Comparison of ENCODE assay signal across 8 cellular contexts in genomic region chr1:32208891-32209309, GRCh38. TPM values are rescaled to one million over a fixed set of nuclear protein-coding genes. Genes with fewer than 3 reads are reported as not detected.
DNase-seq lines count a peak whose midpoint lies in the region; ATAC-seq, FAIRE-seq and TF ChIP-seq lines count a peak whose summit lies in the region.

TSS of gene DCDC2B (plus strand) at chr1:32209089. CDS start at chr1:32209094, 5 bp downstream.

- no peak within 1 kb of the TSS for H3K18ac ChIP-seq in trophoblast cell (ENCODE audit: low read length)

- no peak within 1 kb of the TSS for H3K4ac ChIP-seq in trophoblast cell (ENCODE audit: low read depth, low read length)

- no peak within 1 kb of the TSS for H2BK5ac ChIP-seq in trophoblast cell (ENCODE audit: low read depth, low read length, poor library complexity)

- H3K27me3 ChIP-seq in bronchial epithelial cell (ENCODE audit: control insufficient read depth, insufficient read depth, low read length) (no peaks in the 10 kb centered on the region), trophoblast cell (ENCODE audit: insufficient read depth, low read length) (no peaks in the 10 kb centered on the region)

- no CpG with 5 or more reads among the region's 5 CpGs for WGBS in trophoblast cell (ENCODE audit: extremely low coverage, insufficient coverage, insufficient read length)

- no peak for ATAC-seq in HG02571 (IDR thresholded peaks at IDR 0.05; ENCODE audit: unreplicated experiment)

- no peak within 1 kb of the TSS for H3K23ac ChIP-seq in trophoblast cell (ENCODE audit: low read length)

- H3K4me1 ChIP-seq in trophoblast cell (ENCODE audit: control insufficient read depth in 1 of 2, insufficient read depth in 2 of 2, low read length in 2 of 2): peaks cover 10 to 13% of the 10 kb centered on the region in 2 experiments

- H2AK5ac ChIP-seq in trophoblast cell (ENCODE audit: low read length): no peak within 1 kb of the TSS

- H3K9me3 ChIP-seq in trophoblast cell (ENCODE audit: insufficient read depth, low read depth, low read length): no peaks in the 10 kb centered on the region

- no peak within 1 kb of the TSS for H3K14ac ChIP-seq in trophoblast cell (ENCODE audit: low read length)

- H3K79me1 ChIP-seq in trophoblast cell (ENCODE audit: low read length): peaks cover 8% of the 10 kb centered on the region

- H3K4me2 ChIP-seq in trophoblast cell (ENCODE audit: low read length): no peak within 1 kb of the TSS

- no peak within 1 kb of the TSS for H4K8ac ChIP-seq in trophoblast cell (ENCODE audit: low read depth, low read length)

- H2BK120ac ChIP-seq in trophoblast cell (ENCODE audit: insufficient read depth, low read length, poor library complexity): no peak within 1 kb of the TSS

- FAIRE-seq in bronchial epithelial cell (lab: Jason Lieb, UNC): no peak
- no peak for FAIRE-seq in HTR-8/SVneo (lab: Jason Lieb, UNC)

- no peak within 1 kb of the TSS for H2BK12ac ChIP-seq in trophoblast cell (ENCODE audit: low read length)

- no peak within 1 kb of the TSS for H4K91ac ChIP-seq in trophoblast cell (ENCODE audit: low read depth, low read length)

- H3K4me3 ChIP-seq in bronchial epithelial cell (ENCODE audit: low read depth, low read length): no peak within 1 kb of the TSS
- H3K4me3 ChIP-seq in trophoblast cell (ENCODE audit: low read depth, low read length): no peak within 1 kb of the TSS

- no peak for TF ChIP-seq CTCF in bronchial epithelial cell (IDR thresholded peaks at IDR 0.05; ENCODE audit: insufficient read depth, low read length, severe bottlenecking)

- no peak within 1 kb of the TSS for H3K27ac ChIP-seq in trophoblast cell (ENCODE audit: low read depth, low read length)

- peaks cover 4% of the 10 kb centered on the region for H3K79me2 ChIP-seq in trophoblast cell (ENCODE audit: control insufficient read depth, insufficient read depth, low read length, poor library complexity)

- DNase-seq in H4 (ENCODE audit: low spot score) (peak; percentile 58), NCI-H2196 treated with DMSO at 0.1 percent for 48 hours (lab: John Stamatoyannopoulos, UW; ENCODE audit: unreplicated experiment) (peak; percentile 91), bronchial epithelial cell (ENCODE audit: low read depth) (peak; percentile 81), trophoblast cell (peak; percentile 63 to 69), AML-193 (lab: John Stamatoyannopoulos, UW) (no peak), HTR-8/SVneo (ENCODE audit: insufficient read length, low spot score) (no peak), NCI-H1048 (lab: John Stamatoyannopoulos, UW) (no peak)

- no peak within 1 kb of the TSS for H3K9ac ChIP-seq in trophoblast cell (ENCODE audit: low read length)

- no peak within 1 kb of the TSS for H4K12ac ChIP-seq in trophoblast cell (ENCODE audit: low read depth, low read length)

- H3K36me3 ChIP-seq in bronchial epithelial cell (ENCODE audit: control insufficient read depth, insufficient read depth, low read length): peaks cover 1% of the 10 kb centered on the region
- H3K36me3 ChIP-seq in trophoblast cell (ENCODE audit: control insufficient read depth in 1 of 2, insufficient read depth in 2 of 2, low read length in 2 of 2): peaks cover 3 to 8% of the 10 kb centered on the region in 2 experiments

- H2AFZ ChIP-seq in trophoblast cell (ENCODE audit: insufficient read depth, low read length, poor library complexity): no peak within 1 kb of the TSS

RNA-seq across cellular contexts. Expression of gene DCDC2B, which starts in this region (rescaled TPM):
- total RNA-seq in H4 (2014; rRNA removed; shearing (Covaris generic)): not detected in 2 replicates
- total RNA-seq in bronchial epithelial cell: not detected in 2 replicates
- polyA plus RNA-seq in trophoblast cell (2013): not detected in 2 replicates

Comparison
In these comparisons a context has a peak if more than half of its experiments do, and no peak if none do; other contexts are left out.
1. Peak in DNase-seq in H4; RNA of the gene not detected or under 1 TPM.
2. Peak in DNase-seq in bronchial epithelial cell; RNA of the gene not detected or under 1 TPM.
3. DNase-seq: peak in NCI-H2196 treated with DMSO at 0.1 percent for 48 hours (single experiment) and trophoblast cell (2 of 2); none in AML-193 (0 of 2), HTR-8/SVneo (single experiment) and NCI-H1048 (single experiment).